Comparison of ENCODE assay signal across 8 cellular contexts in genomic region chr3:49357141-49357465, GRCh38. TPM values are rescaled to one million over a fixed set of nuclear protein-coding genes. Genes with fewer than 3 reads are reported as not detected.
A peak's percentile ranks its signal among the peaks of the same experiment; 100 is the strongest.
DNase-seq lines count a peak whose midpoint lies in the region; ATAC-seq and TF ChIP-seq lines count a peak whose summit lies in the region.
"Not testable (repeated sequence)": the region's sequence is repeated elsewhere in the genome, so short reads cannot be mapped to it uniquely, and the experiment has no call there.

No MANE protein-coding gene starts in this region.

- intact Hi-C loops in activated CD4-positive, alpha-beta T cell treated with anti-CD3 and anti-CD28 coated beads, Interleukin-2, amount 10 ng/mL, durations not matched to agents 24 days and 14 days (cut with micrococcal nuclease), result loop anchor here (5.0 kb wide), 3 partner anchors 70 to 265 kb away; partner anchors contain the start of genes C3orf62, NICN1 and QRICH1
- intact Hi-C loops in breast epithelium (cut with DNase I; ENCODE audit: low total_unique reads), result not testable (repeated sequence)
- intact Hi-C loops in sigmoid colon (cut with DNase I) (loop anchor here (2.0 to 5.0 kb wide), 3 partner anchors 16 to 185 kb away; partner anchors contain the start of genes KLHDC8B and USP4), aorta (cut with DNase I) (loop anchor here in 1 of 2 donors (5.0 kb wide), 1 partner anchor 55 kb away; the partner anchor contains the start of genes RHOA and TCTA)

- H3K9me3 Mint-ChIP-seq in activated CD4-positive, alpha-beta T cell treated with anti-CD3 and anti-CD28 coated beads, Interleukin-2, amount 10 ng/mL, durations not matched to agents 24 days and 14 days, result not testable (repeated sequence)

- H3K27me3 Mint-ChIP-seq in activated CD4-positive, alpha-beta T cell treated with anti-CD3 and anti-CD28 coated beads, Interleukin-2, amount 10 ng/mL, durations not matched to agents 24 days and 14 days, result not testable (repeated sequence)

- TF ChIP-seq POLR2A in breast epithelium (IDR thresholded peaks at IDR 0.05); sigmoid colon (IDR thresholded peaks at IDR 0.05): not testable (repeated sequence)

- H3K27ac Mint-ChIP-seq in activated CD4-positive, alpha-beta T cell treated with anti-CD3 and anti-CD28 coated beads, Interleukin-2, amount 10 ng/mL, durations not matched to agents 24 days and 14 days, result peak overlapping the region; percentile 97

- TF ChIP-seq CTCF in breast epithelium (IDR thresholded peaks at IDR 0.05); fibroblast of the aortic adventitia (IDR thresholded peaks at IDR 0.05; ENCODE audit: insufficient read depth, low read length); sigmoid colon (IDR thresholded peaks at IDR 0.05): not testable (repeated sequence)

- H3K36me3 ChIP-seq in MG63 (peaks cover 40% of the 10 kb centered on the region), mesodermal cell (ENCODE audit: control insufficient read depth, insufficient read depth, low read length) (peaks cover 61% of the 10 kb centered on the region), sigmoid colon (peaks cover 7 to 42% (median 23%) of the 10 kb centered on the region in 4 donors)
- H3K36me3 ChIP-seq in breast epithelium; aorta (ENCODE audit: control insufficient read depth in 1 of 2, insufficient read depth in 2 of 2, low read length in 1 of 2): not testable (repeated sequence)

- WGBS in mesodermal cell (ENCODE audit: insufficient coverage in 2 of 2), 2 experiments, result 100% methylated on average over 2 of the region's 11 CpGs; no CpG with 5 or more reads in 1 of the 2 experiments
- WGBS in sigmoid colon, 2 donors, result 29 to 32% methylated on average over 11 of the region's 11 CpGs
- WGBS in aorta, 2 donors, result 53 to 57% methylated on average over 7 to 11 of the region's 11 CpGs

- H3K4me3 Mint-ChIP-seq in activated CD4-positive, alpha-beta T cell treated with anti-CD3 and anti-CD28 coated beads, Interleukin-2, amount 10 ng/mL, durations not matched to agents 24 days and 14 days, result peak overlapping the region; percentile 95

- peak; percentile 3 for ATAC-seq in aorta (ENCODE audit: low FRiP score)

- H3K36me3 Mint-ChIP-seq in activated CD4-positive, alpha-beta T cell treated with anti-CD3 and anti-CD28 coated beads, Interleukin-2, amount 10 ng/mL, durations not matched to agents 24 days and 14 days (ENCODE audit: low read depth), result peaks cover 47% of the 10 kb centered on the region

- DNase-seq in MG63; activated CD4-positive, alpha-beta T cell treated with anti-CD3 and anti-CD28 coated beads, Interleukin-2, amount 10 ng/mL, durations not matched to agents 24 days and 14 days; breast epithelium (ENCODE audit: low spot score in 2 of 2); fibroblast of the aortic adventitia (ENCODE audit: low read depth); sigmoid colon; aorta: not testable (repeated sequence)

- peaks cover 24% of the 10 kb centered on the region for H3K4me1 Mint-ChIP-seq in activated CD4-positive, alpha-beta T cell treated with anti-CD3 and anti-CD28 coated beads, Interleukin-2, amount 10 ng/mL, durations not matched to agents 24 days and 14 days

- not testable (repeated sequence) for TF ChIP-seq EP300 in sigmoid colon (IDR thresholded peaks at IDR 0.05)

- peak overlapping the region; percentile 89 for H3K4me3 ChIP-seq in GM08714 (ENCODE audit: low read length)
- H3K4me3 ChIP-seq in MG63, result peak overlapping the region; percentile 69
- peak overlapping the region; percentile 76 to 97 (median 80) for H3K4me3 ChIP-seq in breast epithelium
- H3K4me3 ChIP-seq in fibroblast of the aortic adventitia (ENCODE audit: low read depth, low read length), result peak overlapping the region; percentile 79
- peak overlapping the region; percentile 66 for H3K4me3 ChIP-seq in mesodermal cell (ENCODE audit: extremely low read depth, insufficient read depth, low read length, poor library complexity, severe bottlenecking)
- H3K4me3 ChIP-seq in sigmoid colon, result peak overlapping the region; percentile 68 to 83 (median 76)
- peak overlapping the region in 1 of 2 donors; percentile 52 for H3K4me3 ChIP-seq in aorta (ENCODE audit: low read length in 2 of 2)

- H3K27me3 ChIP-seq in MG63; breast epithelium; sigmoid colon; aorta (ENCODE audit: control insufficient read depth in 1 of 2, insufficient read depth in 2 of 2, low read length in 1 of 2): not testable (repeated sequence)

- H3K27ac ChIP-seq in breast epithelium (peak overlapping the region; percentile 89 to 97), sigmoid colon (peak overlapping the region; percentile 89 to 95 (median 94))
- not testable (repeated sequence) for H3K27ac ChIP-seq in mesodermal cell (ENCODE audit: low read depth, low read length, severe bottlenecking); aorta (ENCODE audit: low read depth in 1 of 2, low read length in 2 of 2)

- not testable (repeated sequence) for H3K4me1 ChIP-seq in breast epithelium; aorta (ENCODE audit: control insufficient read depth in 1 of 2, insufficient read depth in 2 of 2, low read length in 2 of 2)
- peaks cover 23% of the 10 kb centered on the region for H3K4me1 ChIP-seq in mesodermal cell (ENCODE audit: control insufficient read depth, insufficient read depth, low read length, poor library complexity, severe bottlenecking)
- peaks cover 0 to 34% (median 26%) of the 10 kb centered on the region in 4 donors for H3K4me1 ChIP-seq in sigmoid colon

- not testable (repeated sequence) for H3K9me3 ChIP-seq in MG63; breast epithelium; mesodermal cell (ENCODE audit: control insufficient read depth, low read length); sigmoid colon; aorta (ENCODE audit: control insufficient read depth, low read length)

RNA-seq across cellular contexts. Expression of gene GPX1, which starts 1.1 kb away (rescaled TPM):
- 74.0 and 247 TPM in 2 replicates for total RNA-seq in MG63 (2014; rRNA removed; shearing (Covaris generic); ENCODE audit: low replicate concordance)
- total RNA-seq in activated CD4-positive, alpha-beta T cell treated with anti-CD3 and anti-CD28 coated beads, Interleukin-2, amount 10 ng/mL, durations not matched to agents 24 days and 14 days, result 190 and 200 TPM in 2 replicates
- 100 to 1,000 TPM; 205 to 653 (median 275) TPM for total RNA-seq in breast epithelium
- 167 and 295 TPM in 2 replicates for total RNA-seq in fibroblast of the aortic adventitia (ENCODE audit: low replicate concordance)
- polyA plus RNA-seq in mesodermal cell (2013, experiment 1 of 2), result 225 TPM
- polyA plus RNA-seq in mesodermal cell (2013, experiment 2 of 2), result 168 TPM
- total RNA-seq in sigmoid colon, result 100 to 1,000 TPM; 164 to 331 (median 268) TPM
- polyA plus RNA-seq in sigmoid colon, result 100 to 1,000 TPM; 359 to 380 (median 367) TPM
- total RNA-seq in aorta, result 100 to 1,000 TPM; 174 to 209 TPM
- 100 to 1,000 TPM; 316 to 484 TPM for polyA plus RNA-seq in aorta

RNA-seq across cellular contexts. Expression of gene USP4, which starts 17.2 kb away (rescaled TPM):
- total RNA-seq in MG63 (2014; rRNA removed; shearing (Covaris generic); ENCODE audit: low replicate concordance), result 22.7 and 30.3 TPM in 2 replicates
- 94.0 and 96.9 TPM in 2 replicates for total RNA-seq in activated CD4-positive, alpha-beta T cell treated with anti-CD3 and anti-CD28 coated beads, Interleukin-2, amount 10 ng/mL, durations not matched to agents 24 days and 14 days
- total RNA-seq in breast epithelium, result 10 to 100 TPM; 26.3 to 32.8 (median 29.9) TPM
- total RNA-seq in fibroblast of the aortic adventitia (ENCODE audit: low replicate concordance), result 23.0 and 28.9 TPM in 2 replicates
- polyA plus RNA-seq in mesodermal cell (2013, experiment 1 of 2), result 33.7 TPM
- 30.5 TPM for polyA plus RNA-seq in mesodermal cell (2013, experiment 2 of 2)
- 10 to 100 TPM; 16.3 to 28.2 (median 20.5) TPM for total RNA-seq in sigmoid colon
- polyA plus RNA-seq in sigmoid colon, result 10 to 100 TPM; 19.0 to 31.9 (median 22.2) TPM
- total RNA-seq in aorta, result 10 to 100 TPM; 65.0 to 81.5 TPM
- 10 to 100 TPM; 18.3 to 60.5 TPM for polyA plus RNA-seq in aorta

RNA-seq across cellular contexts. Expression of gene RHOA, which starts 54.7 kb away (rescaled TPM):
- 495 and 617 TPM in 2 replicates for total RNA-seq in MG63 (2014; rRNA removed; shearing (Covaris generic); ENCODE audit: low replicate concordance)
- 381 and 391 TPM in 2 replicates for total RNA-seq in activated CD4-positive, alpha-beta T cell treated with anti-CD3 and anti-CD28 coated beads, Interleukin-2, amount 10 ng/mL, durations not matched to agents 24 days and 14 days
- total RNA-seq in breast epithelium (100 to 1,000 TPM; 314 to 686 (median 317) TPM), fibroblast of the aortic adventitia (ENCODE audit: low replicate concordance) (643 and 840 TPM in 2 replicates), sigmoid colon (100 to 1,000 TPM; 369 to 440 (median 416) TPM), aorta (100 to 1,000 TPM; 465 to 552 TPM)
- polyA plus RNA-seq in mesodermal cell (2013, experiment 1 of 2), result 591 TPM
- polyA plus RNA-seq in mesodermal cell (2013, experiment 2 of 2), result 531 TPM
- polyA plus RNA-seq in sigmoid colon (100 to 1,000 TPM; 384 to 516 (median 451) TPM), aorta (100 to 1,000 TPM; 367 to 580 TPM)

RNA-seq across cellular contexts. Expression of gene TCTA, which starts 55.1 kb away (rescaled TPM):
- 22.3 and 22.6 TPM in 2 replicates for total RNA-seq in MG63 (2014; rRNA removed; shearing (Covaris generic); ENCODE audit: low replicate concordance)
- total RNA-seq in activated CD4-positive, alpha-beta T cell treated with anti-CD3 and anti-CD28 coated beads, Interleukin-2, amount 10 ng/mL, durations not matched to agents 24 days and 14 days, result 18.7 and 21.2 TPM in 2 replicates
- total RNA-seq in breast epithelium, result 10 to 100 TPM; 22.6 to 29.0 (median 25.9) TPM
- 22.7 and 27.8 TPM in 2 replicates for total RNA-seq in fibroblast of the aortic adventitia (ENCODE audit: low replicate concordance)
- polyA plus RNA-seq in mesodermal cell (2013, experiment 1 of 2), result 8.6 TPM
- 9.0 TPM for polyA plus RNA-seq in mesodermal cell (2013, experiment 2 of 2)
- 10 to 100 TPM; 15.1 to 25.0 (median 16.5) TPM for total RNA-seq in sigmoid colon
- polyA plus RNA-seq in sigmoid colon, result 10 to 100 TPM; 35.1 to 47.6 (median 40.2) TPM
- 10 to 100 TPM; 23.8 to 27.2 TPM for total RNA-seq in aorta
- 10 to 100 TPM; 24.8 to 27.3 TPM for polyA plus RNA-seq in aorta
